8 cellular contexts compared by ENCODE assay signal in the genomic region with DNA sequence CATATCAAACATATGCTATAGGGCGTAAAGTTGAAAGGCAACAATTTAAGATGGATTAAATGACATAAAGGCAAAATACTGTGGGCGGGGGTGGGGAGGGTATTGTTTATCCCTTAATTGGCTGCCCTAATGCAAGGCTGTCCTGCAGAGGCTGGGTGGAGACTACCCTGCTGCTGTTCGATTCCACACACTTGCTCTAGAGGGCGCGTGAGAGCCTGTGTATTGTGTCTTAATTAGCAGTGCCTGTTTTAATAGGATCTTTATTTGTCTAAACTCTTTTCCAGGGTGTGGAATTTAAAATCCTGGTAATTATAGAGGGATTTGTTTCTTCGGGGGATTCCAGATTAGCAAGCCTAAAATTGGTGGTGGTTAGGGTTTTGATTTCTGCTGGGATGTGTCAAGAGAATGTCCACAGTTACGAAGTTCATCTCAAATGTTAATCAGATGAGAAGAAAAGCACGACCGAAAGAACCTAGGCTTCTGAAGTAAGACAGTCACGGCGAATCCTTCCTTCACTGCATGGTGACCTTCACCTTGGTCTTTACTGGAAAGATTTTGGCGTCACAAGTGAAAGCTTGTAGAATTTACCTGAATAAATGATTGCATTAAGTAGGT.
A peak's percentile ranks its signal among the peaks of the same experiment; 100 is the strongest.
DNase-seq lines count a peak whose midpoint lies in the region; TF ChIP-seq lines count a peak whose summit lies in the region.

No MANE protein-coding gene starts in this region.

- no peak for TF ChIP-seq POLR2A in ovary (IDR thresholded peaks at IDR 0.05)

- H3K27ac ChIP-seq in 22Rv1: no peak overlapping the region
- no peak overlapping the region for H3K27ac ChIP-seq in fibroblast of lung (ENCODE audit: insufficient read depth, low read length)
- H3K27ac ChIP-seq in ovary: no peak overlapping the region

- H3K9me3 Mint-ChIP-seq in activated CD4-positive, alpha-beta T cell treated with anti-CD3 and anti-CD28 coated beads, Interleukin-2, amount 10 ng/mL, durations not matched to agents 24 days and 14 days: no peaks in the 10 kb centered on the region

- H3K36me3 ChIP-seq in fibroblast of lung (ENCODE audit: control insufficient read depth, insufficient read depth, low read length) (no peaks in the 10 kb centered on the region), ovary (no peaks in the 10 kb centered on the region)

- 67 to 80% (median 75%) methylated on average over 12 of the region's 12 CpGs for WGBS in ovary, 3 donors

- peaks cover 7% of the 10 kb centered on the region for H3K4me1 ChIP-seq in fibroblast of lung (ENCODE audit: control insufficient read depth, extremely low read depth, insufficient read depth, low read length)
- H3K4me1 ChIP-seq in ovary (ENCODE audit: insufficient read depth): peaks cover 16% of the 10 kb centered on the region

- H3K9me3 ChIP-seq in fibroblast of lung (ENCODE audit: control insufficient read depth, insufficient read depth, low read depth, low read length): no peaks in the 10 kb centered on the region
- H3K9me3 ChIP-seq in ovary: no peaks in the 10 kb centered on the region

- no peak overlapping the region for H3K4me2 ChIP-seq in fibroblast of lung (ENCODE audit: extremely low read depth, insufficient read depth, low read length)

- no peaks in the 10 kb centered on the region for H3K27me3 ChIP-seq in fibroblast of lung (ENCODE audit: control insufficient read depth, insufficient read depth, low read length)
- H3K27me3 ChIP-seq in ovary: no peaks in the 10 kb centered on the region

- H3K4me3 Mint-ChIP-seq in activated CD4-positive, alpha-beta T cell treated with anti-CD3 and anti-CD28 coated beads, Interleukin-2, amount 10 ng/mL, durations not matched to agents 24 days and 14 days: no peak overlapping the region

- H3K79me2 ChIP-seq in fibroblast of lung (ENCODE audit: control insufficient read depth, insufficient read depth, low read length): no peaks in the 10 kb centered on the region

- peaks cover 11% of the 10 kb centered on the region for H3K4me1 Mint-ChIP-seq in activated CD4-positive, alpha-beta T cell treated with anti-CD3 and anti-CD28 coated beads, Interleukin-2, amount 10 ng/mL, durations not matched to agents 24 days and 14 days

- TF ChIP-seq CTCF in 22Rv1 (IDR thresholded peaks at IDR 0.05) (peak; percentile 78), GM12865 (IDR thresholded peaks at IDR 0.05; ENCODE audit: insufficient read depth, low read depth, low read length, missing control alignments) (peak; percentile 89), LNCAP (IDR thresholded peaks at IDR 0.05) (peak; percentile 86), fibroblast of lung (conservative IDR thresholded peaks at IDR 0.05 in 1 of 2, IDR thresholded peaks at IDR 0.05 in 1 of 2; ENCODE audit: low read depth in 1 of 2, low read length in 2 of 2) (peak; percentile 80 to 98), ovary (IDR thresholded peaks at IDR 0.05) (no peak)

- no peak for TF ChIP-seq EP300 in ovary (IDR thresholded peaks at IDR 0.05)

- H3K9ac ChIP-seq in fibroblast of lung (ENCODE audit: insufficient read depth, low read length): no peak overlapping the region

- H3K4me3 ChIP-seq in GM12865 (ENCODE audit: low read depth, low read length) (no peak overlapping the region), fibroblast of lung (replicated peaks in 1 of 4; ENCODE audit: control extremely low read depth in 1 of 4, insufficient read depth in 1 of 4, low read depth in 3 of 4, low read length in 4 of 4) (no peak overlapping the region), ovary (no peak overlapping the region)

- no peaks in the 10 kb centered on the region for H3K36me3 Mint-ChIP-seq in activated CD4-positive, alpha-beta T cell treated with anti-CD3 and anti-CD28 coated beads, Interleukin-2, amount 10 ng/mL, durations not matched to agents 24 days and 14 days (ENCODE audit: low read depth)

- DNase-seq in GM12865 (ENCODE audit: low read depth) (peak; percentile 47), fibroblast of lung (ENCODE audit: low read depth in 2 of 2) (peak; percentile 20 to 62), ovary (peak in 3 of 5 donors; percentile 28 to 49 (median 35)), NCI-H1417 treated with DMSO at 0.1 percent for 48 hours (lab: John Stamatoyannopoulos, UW) (no peak), NCI-H146 (lab: John Stamatoyannopoulos, UW) (no peak)
- peak; percentile 82 for DNase-seq in activated CD4-positive, alpha-beta T cell treated with anti-CD3 and anti-CD28 coated beads, Interleukin-2, amount 10 ng/mL, durations not matched to agents 24 days and 14 days

- H2AFZ ChIP-seq in fibroblast of lung (ENCODE audit: low read length): no peak overlapping the region

- intact Hi-C loops in activated CD4-positive, alpha-beta T cell treated with anti-CD3 and anti-CD28 coated beads, Interleukin-2, amount 10 ng/mL, durations not matched to agents 24 days and 14 days (cut with micrococcal nuclease): loop anchor here (1.0 to 5.0 kb wide), 2 partner anchors 175 to 238 kb away; no protein-coding TSS in a partner anchor
- intact Hi-C loops in ovary (cut with DNase I): loop anchor here in 2 of 4 donors (10.0 kb wide), 1 partner anchor 53 kb away; no protein-coding TSS in a partner anchor

- H3K27me3 Mint-ChIP-seq in activated CD4-positive, alpha-beta T cell treated with anti-CD3 and anti-CD28 coated beads, Interleukin-2, amount 10 ng/mL, durations not matched to agents 24 days and 14 days: peaks cover 8% of the 10 kb centered on the region

- no peak overlapping the region for H3K27ac Mint-ChIP-seq in activated CD4-positive, alpha-beta T cell treated with anti-CD3 and anti-CD28 coated beads, Interleukin-2, amount 10 ng/mL, durations not matched to agents 24 days and 14 days

- H4K20me1 ChIP-seq in fibroblast of lung (ENCODE audit: control insufficient read depth, extremely low read depth, insufficient read depth, low read length): no peaks in the 10 kb centered on the region

Comparison
In these comparisons a context has a peak if more than half of its experiments do, and no peak if none do; other contexts are left out.
1. CTCF ChIP-seq: peak in 22Rv1 (single experiment), GM12865 (single experiment), LNCAP (single experiment) and fibroblast of lung (2 of 2); none in ovary (0 of 3).
2. DNase-seq: peak in GM12865 (single experiment), activated CD4-positive, alpha-beta T cell treated with anti-CD3 and anti-CD28 coated beads, Interleukin-2, amount 10 ng/mL, durations not matched to agents 24 days and 14 days (single experiment), fibroblast of lung (2 of 2) and ovary (3 of 5); none in NCI-H1417 treated with DMSO at 0.1 percent for 48 hours (single experiment) and NCI-H146 (single experiment).